30 cellular contexts compared by ENCODE assay signal in genomic region chr7:95427123-95427522, GRCh38. TPM values are rescaled to one million over a fixed set of nuclear protein-coding genes. Genes with fewer than 3 reads are reported as not detected.
DNase-seq lines count a peak whose midpoint lies in the region; ATAC-seq, FAIRE-seq and TF ChIP-seq lines count a peak whose summit lies in the region.
"Had no signal": no experiment of that assay in that cellular context is flagged by ENCODE, and none has a peak within 500 bp of the region (broad histone marks: within the 10 kb centered on the region; RNA-seq: fewer than 3 reads in every experiment).

No MANE protein-coding gene starts in this region.

- no peak for TF ChIP-seq EP300 in A549 (IDR thresholded peaks at IDR 0.05)

- H3K4me1 Mint-ChIP-seq in nephron progenitor cell, result peaks cover 42% of the 10 kb centered on the region
- H3K4me1 Mint-ChIP-seq: activated CD8-positive, alpha-beta memory T cell treated with anti-CD3 and anti-CD28 coated beads, Interleukin-2, amount 10 ng/mL, durations not matched to agents 7 days and 5 days had no signal

- H3K4me3 ChIP-seq in A549, result no peak overlapping the region
- H3K4me3 ChIP-seq: breast epithelium, heart left ventricle, lung, prostate gland, thyroid gland had no signal

- H3K36me3 Mint-ChIP-seq in nephron progenitor cell (ENCODE audit: low read depth), result peaks cover 86% of the 10 kb centered on the region
- H3K36me3 Mint-ChIP-seq: CD8-positive, alpha-beta T cell had no signal

- TF ChIP-seq POLR2A in A549 (IDR thresholded peaks at IDR 0.05; ENCODE audit: low read length), result no peak

- peaks cover 88% of the 10 kb centered on the region for H3K4me1 ChIP-seq in A549
- H3K4me1 ChIP-seq: breast epithelium, heart left ventricle, prostate gland, thyroid gland had no signal

- no peaks in the 10 kb centered on the region for H3K27me3 Mint-ChIP-seq in nephron progenitor cell (ENCODE audit: low read depth, poor library complexity)
- H3K27me3 Mint-ChIP-seq: activated CD8-positive, alpha-beta memory T cell treated with anti-CD3 and anti-CD28 coated beads, Interleukin-2, amount 10 ng/mL, durations not matched to agents 7 days and 5 days had no signal

- peaks cover 20% of the 10 kb centered on the region for H3K9me3 Mint-ChIP-seq in nephron progenitor cell
- H3K9me3 Mint-ChIP-seq: CD8-positive, alpha-beta T cell had no signal

- H3K27ac ChIP-seq in A549 (peak overlapping the region; percentile 61 to 79; a peak in 5 of 6 replicates), caudate nucleus (ENCODE audit: low read depth, low read length) (peak overlapping the region; percentile 79)
- H3K27ac ChIP-seq: breast epithelium, heart left ventricle, prostate gland, thyroid gland had no signal

- ATAC-seq in A549 (no peak), HG02973 (IDR thresholded peaks at IDR 0.05; ENCODE audit: unreplicated experiment) (no peak)
- ATAC-seq: activated CD8-positive, alpha-beta memory T cell treated with anti-CD3 and anti-CD28 coated beads, Interleukin-2, amount 10 ng/mL, durations not matched to agents 7 days and 5 days; CD8-positive, alpha-beta T cell; heart left ventricle; stimulated activated naive CD8-positive, alpha-beta T cell treated with anti-CD3 and anti-CD28 coated beads, Interleukin-15, Interleukin-2, amounts not matched to agents 100 U/mL and 50 U/mL, for 24 hours had no signal

- no peaks in the 10 kb centered on the region for H3K9me3 ChIP-seq in A549
- H3K9me3 ChIP-seq: breast epithelium, prostate gland, thyroid gland had no signal

- peak overlapping the region; percentile 78 for H3K27ac Mint-ChIP-seq in nephron progenitor cell
- H3K27ac Mint-ChIP-seq: activated CD8-positive, alpha-beta memory T cell treated with anti-CD3 and anti-CD28 coated beads, Interleukin-2, amount 10 ng/mL, durations not matched to agents 7 days and 5 days; CD8-positive, alpha-beta T cell had no signal

- 60% methylated on average over 5 of the region's 5 CpGs for WGBS in A549 (ENCODE audit: missing lambda C conversion rate)

- TF ChIP-seq RAD21 in A549 (conservative IDR thresholded peaks at IDR 0.05 in 1 of 2, IDR thresholded peaks at IDR 0.05 in 1 of 2), result no peak

- H3K4me2 ChIP-seq in A549, result peak overlapping the region; percentile 40

- POLR2A ChIA-PET in A549 (lab: Yijun Ruan, JAX), result no interaction called here

- no peak for DNase-seq in A549 (ENCODE audit: low read depth in 1 of 2, low spot score in 1 of 2)
- DNase-seq in NCI-H2227 (lab: John Stamatoyannopoulos, UW; ENCODE audit: unreplicated experiment), result peak; percentile 28
- DNase-seq in caudate nucleus (lab: John Stamatoyannopoulos, UW), result peak in 36 of 61 donors; percentile 3 to 63 (median 12)
- DNase-seq in nephron progenitor cell, result no peak
- DNase-seq in mesenteric fat pad (ENCODE audit: low spot score), result no peak
- DNase-seq in retina, result no peak
- no peak for DNase-seq in GDM1 (lab: John Stamatoyannopoulos, UW)
- DNase-seq: activated CD8-positive, alpha-beta memory T cell treated with anti-CD3 and anti-CD28 coated beads, Interleukin-2, amount 10 ng/mL, durations not matched to agents 7 days and 5 days; activated naive CD4-positive, alpha-beta T cell treated with Interleukin-2 at 50 U/mL for 16 hours; AML-193; CD8-positive, alpha-beta T cell; DMS 273 treated with DMSO at 0.1 percent for 48 hours; effector memory CD4-positive, alpha-beta T cell; heart left ventricle; NCI-H1048; NCI-H2081; NCI-H446; SHP77 treated with DMSO at 0.1 percent for 48 hours; stimulated activated naive CD8-positive, alpha-beta T cell treated with anti-CD3 and anti-CD28 coated beads, Interleukin-15, Interleukin-2, amounts not matched to agents 100 U/mL and 50 U/mL, for 24 hours; SW 1271; T-helper 9 cell; thyroid gland had no signal

- TF ChIP-seq CTCF in A549 (IDR thresholded peaks at IDR 0.05) (no peak), nephron progenitor cell (IDR thresholded peaks at IDR 0.05) (no peak)

- CTCF ChIA-PET in A549 (lab: Yijun Ruan, JAX), result interaction anchor here (2.0 to 4.5 kb wide), 2 partner anchors 17 to 50 kb away, joined by 4 to 31 read pairs; no protein-coding TSS in a partner anchor

- H3K4me3 Mint-ChIP-seq in nephron progenitor cell, result no peak overlapping the region
- H3K4me3 Mint-ChIP-seq: activated CD8-positive, alpha-beta memory T cell treated with anti-CD3 and anti-CD28 coated beads, Interleukin-2, amount 10 ng/mL, durations not matched to agents 7 days and 5 days; CD8-positive, alpha-beta T cell had no signal

- FAIRE-seq in A549 (lab: Jason Lieb, UNC), result no peak
- FAIRE-seq: colon, H1 had no signal

TF ChIP-seq in A549, 52 proteins besides CTCF, POLR2A, EP300 and RAD21:
- no peak for TF ChIP-seq POLR2AphosphoS2 (conservative IDR thresholded peaks at IDR 0.05; ENCODE audit: low read length)
- TF ChIP-seq KDM5A (IDR thresholded peaks at IDR 0.05), result no peak
- TF ChIP-seq CHD2 (IDR thresholded peaks at IDR 0.05; ENCODE audit: low read length, partially characterized antibody), result no peak
- no peak for TF ChIP-seq TP53 (CRISPR knock-in tag; IDR thresholded peaks at IDR 0.05)
- no peak for TF ChIP-seq CBX2 (IDR thresholded peaks at IDR 0.05; ENCODE audit: borderline replicate concordance, low read depth)
- TF ChIP-seq RFX5 (IDR thresholded peaks at IDR 0.05), result no peak
- no peak for TF ChIP-seq FOSB (CRISPR knock-in tag; IDR thresholded peaks at IDR 0.05)
- TF ChIP-seq ZC3H11A (IDR thresholded peaks at IDR 0.05), result no peak
- TF ChIP-seq HOXA7 (CRISPR knock-in tag; IDR thresholded peaks at IDR 0.05), result no peak
- TF ChIP-seq HOXB13 (CRISPR knock-in tag; IDR thresholded peaks at IDR 0.05; ENCODE audit: low read depth), result no peak
- no peak for TF ChIP-seq USF2 (IDR thresholded peaks at IDR 0.05)
- TF ChIP-seq FOXS1 (CRISPR knock-in tag; IDR thresholded peaks at IDR 0.05), result no peak
- TF ChIP-seq CEBPB (IDR thresholded peaks at IDR 0.05), result no peak
TF ChIP-seq in A549: peak in this region for 0.

RNA-seq across cellular contexts. Expression of gene PON2, which starts 7.7 kb away (rescaled TPM):
- polyA plus RNA-seq in A549 (2011; rRNA removed) (829 TPM in 2 replicates), A549 (2017; fragmentation: RNase III; extraction: RNeasy Plus Mini Kit Qiagen cat#74134 plus additional on column Dnase treatment) (325 to 395 TPM (median 381 TPM) in 3 replicates)
- 164 and 181 TPM in 2 replicates for polyA plus RNA-seq in A549 (2012; cell fraction: cytosol; rRNA removed)
- polyA plus RNA-seq in A549 (2012; cell fraction: nucleus; rRNA removed), result 144 and 182 TPM in 2 replicates
- 137 and 147 TPM in 2 replicates for polyA minus RNA-seq in A549 (2011; rRNA and poly(A)+ RNA removed)
- 54.7 TPM for total RNA-seq in mesenteric fat pad

RNA-seq across cellular contexts. Expression of gene PON3, which starts 30.9 kb away (rescaled TPM):
- polyA plus RNA-seq in A549 (2011; rRNA removed) (142 and 161 TPM in 2 replicates), A549 (2017; fragmentation: RNase III; extraction: RNeasy Plus Mini Kit Qiagen cat#74134 plus additional on column Dnase treatment) (35.3 to 49.0 TPM (median 48.7 TPM) in 3 replicates)
- 32.2 and 34.0 TPM in 2 replicates for polyA plus RNA-seq in A549 (2012; cell fraction: cytosol; rRNA removed)
- 19.9 and 25.3 TPM in 2 replicates for polyA plus RNA-seq in A549 (2012; cell fraction: nucleus; rRNA removed)
- polyA minus RNA-seq in A549 (2011; rRNA and poly(A)+ RNA removed), result 47.5 and 50.1 TPM in 2 replicates
- total RNA-seq in mesenteric fat pad, result 2.7 TPM
- total RNA-seq: A172; CD8-positive, alpha-beta T cell; fibroblast of villous mesenchyme; H1 had no signal
- polyA plus RNA-seq: H1 had no signal

RNA-seq across cellular contexts. Expression of gene ASB4, which starts 58.6 kb away (rescaled TPM):
- polyA plus RNA-seq in A549 (2011; rRNA removed) (3.1 TPM in 2 replicates), A549 (2017; fragmentation: RNase III; extraction: RNeasy Plus Mini Kit Qiagen cat#74134 plus additional on column Dnase treatment) (0.80 to 1.4 TPM (median 1.00 TPM) in 3 replicates)
- 0.46 and 0.52 TPM in 2 replicates for polyA plus RNA-seq in A549 (2012; cell fraction: cytosol; rRNA removed)
- polyA plus RNA-seq in A549 (2012; cell fraction: nucleus; rRNA removed), result 0.32 and 0.47 TPM in 2 replicates
- polyA minus RNA-seq in A549 (2011; rRNA and poly(A)+ RNA removed), result 2.9 and 4.2 TPM in 2 replicates
- 0.29 TPM for total RNA-seq in mesenteric fat pad
- total RNA-seq: A172; activated CD8-positive, alpha-beta memory T cell treated with anti-CD3 and anti-CD28 coated beads, Interleukin-2, amount 10 ng/mL, durations not matched to agents 7 days and 5 days; CD8-positive, alpha-beta T cell; fibroblast of villous mesenchyme; H1 had no signal
- polyA plus RNA-seq: H1 had no signal

Comparison
In these comparisons a context has a peak if more than half of its experiments do, and no peak if none do; other contexts are left out.
1. DNase-seq: peak in NCI-H2227 (single experiment) and caudate nucleus (36 of 61); none in A549 (0 of 2), nephron progenitor cell (single experiment), mesenteric fat pad (single experiment), retina (single experiment) and GDM1 (single experiment).